In genomic region chr12:74283646-74284045, GRCh38 we compare ENCODE assay signal across 37 cellular contexts.
DNase-seq lines count a peak whose midpoint lies in the region; ATAC-seq, FAIRE-seq and TF ChIP-seq lines count a peak whose summit lies in the region.
"Had no signal": no experiment of that assay in that cellular context is flagged by ENCODE, and none has a peak within 500 bp of the region (broad histone marks: within the 10 kb centered on the region; RNA-seq: fewer than 3 reads in every experiment).

No MANE protein-coding gene starts in this region.

- peak overlapping the region; percentile 29 for H3K27ac Mint-ChIP-seq in MCF 10A (ENCODE audit: low read depth, unreplicated experiment)
- H3K27ac Mint-ChIP-seq: B cell; CD14-positive monocyte; CD4-positive, alpha-beta memory T cell; CD4-positive, alpha-beta T cell; CD4-positive, CD25-positive, alpha-beta regulatory T cell; CD8-positive, alpha-beta memory T cell; CD8-positive, alpha-beta T cell had no signal

- TF ChIP-seq POLR2A in breast epithelium (IDR thresholded peaks at IDR 0.05) (no peak), K562 (conservative IDR thresholded peaks at IDR 0.05) (no peak)

- no TSS peak for BruUV-seq in MCF 10A (replicated peaks; lab: Mats Ljungman, UMichigan)
- no TSS peak for BruUV-seq in K562 (replicated peaks; lab: Mats Ljungman, UMichigan)

- H3K27me3 ChIP-seq in breast epithelium (no peaks in the 10 kb centered on the region), K562 (ENCODE audit: control insufficient read depth in 2 of 2, insufficient read depth in 2 of 2, low read length in 2 of 2) (no peaks in the 10 kb centered on the region), hepatocyte (no peaks in the 10 kb centered on the region)
- H3K27me3 ChIP-seq: BE2C; BLaER1; BLaER1 treated with 17β-estradiol and CSF1 and Interleukin-3, amounts not matched to agents 10 nM and 100 nM had no signal

- H3K27me3 Mint-ChIP-seq in MCF 10A (ENCODE audit: insufficient read depth, unreplicated experiment): no peaks in the 10 kb centered on the region
- H3K27me3 Mint-ChIP-seq: B cell; CD4-positive, alpha-beta memory T cell; CD4-positive, alpha-beta T cell; CD4-positive, CD25-positive, alpha-beta regulatory T cell; CD8-positive, alpha-beta memory T cell had no signal

- H3K4me1 ChIP-seq in breast epithelium (no peaks in the 10 kb centered on the region), K562 (replicated peaks in 1 of 2; ENCODE audit: control insufficient read depth in 2 of 2, insufficient read depth in 2 of 2, low read length in 2 of 2) (peaks cover 0 to 11% of the 10 kb centered on the region in 2 experiments; a peak in 2 of 5 replicates), hepatocyte (ENCODE audit: insufficient read depth) (no peaks in the 10 kb centered on the region)
- H3K4me1 ChIP-seq: A549, BE2C, Caco-2 had no signal

- ATAC-seq in K562: no peak
- ATAC-seq in HG03442 (IDR thresholded peaks at IDR 0.05; ENCODE audit: unreplicated experiment): no peak
- ATAC-seq: A549; CD8-positive, alpha-beta T cell had no signal

- no peaks in the 10 kb centered on the region for H3K36me3 ChIP-seq in breast epithelium
- H3K36me3 ChIP-seq in K562 (ENCODE audit: control insufficient read depth, insufficient read depth, low read length): peaks cover 67% of the 10 kb centered on the region
- H3K36me3 ChIP-seq in hepatocyte (replicated peaks; ENCODE audit: insufficient read depth, low read depth): no peaks in the 10 kb centered on the region
- H3K36me3 ChIP-seq: BE2C; BLaER1; BLaER1 treated with 17β-estradiol and CSF1 and Interleukin-3, amounts not matched to agents 10 nM and 100 nM had no signal

- FAIRE-seq in K562 (lab: Jason Lieb, UNC): no peak
- FAIRE-seq: A204.1, D721Med had no signal

- no peaks in the 10 kb centered on the region for H3K4me1 Mint-ChIP-seq in MCF 10A (ENCODE audit: insufficient read depth, unreplicated experiment)
- H3K4me1 Mint-ChIP-seq: B cell; CD14-positive monocyte; CD4-positive, alpha-beta memory T cell; CD4-positive, CD25-positive, alpha-beta regulatory T cell; CD8-positive, alpha-beta memory T cell had no signal

- H3K4me3 ChIP-seq in breast epithelium (no peak overlapping the region), K562 (no peak overlapping the region), hepatocyte (no peak overlapping the region)
- H3K4me3 ChIP-seq: A549; BLaER1; BLaER1 treated with 17β-estradiol and CSF1 and Interleukin-3, amounts not matched to agents 10 nM and 100 nM had no signal

- peak; percentile 14; the same call in 1 of the 2 replicates for TF ChIP-seq EP300 in K562 (IDR thresholded peaks at IDR 0.05; ENCODE audit: low read length)

- intact Hi-C loops in MCF 10A (cut with micrococcal nuclease) (no loop called here), breast epithelium (cut with DNase I; ENCODE audit: low total_unique reads) (no loop called here), K562 (cut with micrococcal nuclease) (no loop called here)

- TF ChIP-seq CTCF in MCF 10A (IDR thresholded peaks at IDR 0.05; ENCODE audit: unreplicated experiment): no peak
- no peak for TF ChIP-seq CTCF in breast epithelium (IDR thresholded peaks at IDR 0.05)
- TF ChIP-seq CTCF in K562 (IDR thresholded peaks at IDR 0.05 in 2 of 3, conservative IDR thresholded peaks at IDR 0.05 in 1 of 3; ENCODE audit: insufficient read depth in 2 of 3, low read depth in 1 of 3, low read length in 3 of 3): no peak
- no peak for TF ChIP-seq CTCF in hepatocyte (IDR thresholded peaks at IDR 0.05; ENCODE audit: poor library complexity)

- H3K79me2 ChIP-seq in K562 (ENCODE audit: control insufficient read depth, insufficient read depth, low read length) (peaks cover 16% of the 10 kb centered on the region; the same call in 1 of the 3 replicates), hepatocyte (no peaks in the 10 kb centered on the region)

- POLR2A ChIA-PET in MCF 10A (lab: Yijun Ruan, JAX) (no interaction called here), K562 (lab: Yijun Ruan, JAX) (interaction anchor here (0.7 to 1.9 kb wide), 2 partner anchors 9 to 89 kb away, joined by 4 to 7 read pairs; no protein-coding TSS in a partner anchor)

- CTCF ChIA-PET in MCF 10A (lab: Yijun Ruan, JAX) (no interaction called here), K562 (lab: Yijun Ruan, JAX; ENCODE audit: low intra/inter-chr PET ratio) (no interaction called here)

- no peaks in the 10 kb centered on the region for H3K36me3 Mint-ChIP-seq in MCF 10A (ENCODE audit: insufficient read depth, unreplicated experiment)
- H3K36me3 Mint-ChIP-seq: CD14-positive monocyte; CD4-positive, alpha-beta memory T cell; CD4-positive, CD25-positive, alpha-beta regulatory T cell; CD8-positive, alpha-beta memory T cell; CD8-positive, alpha-beta T cell had no signal

- H3K9me1 ChIP-seq in K562 (ENCODE audit: control insufficient read depth, insufficient read depth, low read length): no peaks in the 10 kb centered on the region

- no peak for TF ChIP-seq RAD21 in K562 (CRISPR knock-in tag; conservative IDR thresholded peaks at IDR 0.05 in 1 of 2, IDR thresholded peaks at IDR 0.05 in 1 of 2)

- in situ Hi-C loops in K562 (cut with MboI): no loop called here

- H3K9me2 ChIP-seq in hepatocyte (replicated peaks; ENCODE audit: insufficient read depth): no peaks in the 10 kb centered on the region

- H3K4me3 Mint-ChIP-seq in MCF 10A (ENCODE audit: unreplicated experiment): no peak overlapping the region
- H3K4me3 Mint-ChIP-seq: B cell; CD14-positive monocyte; CD4-positive, alpha-beta memory T cell; CD4-positive, alpha-beta T cell; CD4-positive, CD25-positive, alpha-beta regulatory T cell; CD8-positive, alpha-beta memory T cell; CD8-positive, alpha-beta T cell had no signal

- H3K9me3 Mint-ChIP-seq in MCF 10A (ENCODE audit: unreplicated experiment): no peaks in the 10 kb centered on the region
- H3K9me3 Mint-ChIP-seq: CD4-positive, alpha-beta T cell; CD8-positive, alpha-beta T cell had no signal

- no peak overlapping the region for H3K27ac ChIP-seq in breast epithelium
- H3K27ac ChIP-seq in K562 (ENCODE audit: extremely low read depth, low read depth, low read length): no peak overlapping the region
- peak overlapping the region; percentile 80 for H3K27ac ChIP-seq in epithelial cell of prostate
- no peak overlapping the region for H3K27ac ChIP-seq in hepatocyte
- H3K27ac ChIP-seq: 22Rv1; A549; BLaER1; BLaER1 treated with 17β-estradiol and CSF1 and Interleukin-3, amounts not matched to agents 10 nM and 100 nM; C4-2B had no signal

- H3K9me3 ChIP-seq in breast epithelium: no peaks in the 10 kb centered on the region
- no peaks in the 10 kb centered on the region for H3K9me3 ChIP-seq in K562 (replicated peaks; ENCODE audit: control insufficient read depth, insufficient read depth, low read depth, low read length)
- no peaks in the 10 kb centered on the region for H3K9me3 ChIP-seq in hepatocyte (ENCODE audit: low read depth)
- H3K9me3 ChIP-seq: A549, BE2C, BLaER1, Caco-2 had no signal

- no peak overlapping the region for H3K4me2 ChIP-seq in K562 (ENCODE audit: insufficient read depth, low read length)
- no peak overlapping the region for H3K4me2 ChIP-seq in hepatocyte
- H3K4me2 ChIP-seq: A549; BLaER1; BLaER1 treated with 17β-estradiol and CSF1 and Interleukin-3, amounts not matched to agents 10 nM and 100 nM had no signal

- no peak overlapping the region for H3K9ac ChIP-seq in K562 (ENCODE audit: insufficient read depth in 1 of 2, low read depth in 2 of 2, low read length in 2 of 2)
- H3K9ac ChIP-seq: BLaER1; BLaER1 treated with 17β-estradiol and CSF1 and Interleukin-3, amounts not matched to agents 10 nM and 100 nM had no signal

- no peaks in the 10 kb centered on the region for H4K20me1 ChIP-seq in K562 (replicated peaks; ENCODE audit: control insufficient read depth, insufficient read depth, low read length)
- H4K20me1 ChIP-seq in hepatocyte (ENCODE audit: insufficient read depth, poor library complexity, severe bottlenecking): no peaks in the 10 kb centered on the region
- H4K20me1 ChIP-seq: BLaER1; BLaER1 treated with 17β-estradiol and CSF1 and Interleukin-3, amounts not matched to agents 10 nM and 100 nM had no signal

- DNase-seq in MCF 10A (ENCODE audit: unreplicated experiment) (no peak), breast epithelium (ENCODE audit: low spot score in 2 of 2) (no peak), OCI-M1 (lab: John Stamatoyannopoulos, UW) (peak; percentile 17), K562 (ENCODE audit: extremely low read depth in 1 of 4, low spot score in 3 of 4) (no peak), epithelial cell of prostate (ENCODE audit: low read depth, low spot score) (no peak), hepatocyte (ENCODE audit: low spot score) (no peak), NCI-H128 (lab: John Stamatoyannopoulos, UW; ENCODE audit: unreplicated experiment) (no peak)
- DNase-seq: 8988T; ACHN; AML-193; BE2C; C1 segment of cervical spinal cord; Caco-2; Calu3; CD4-positive, alpha-beta memory T cell; CD4-positive, alpha-beta T cell; CD4-positive, CD25-positive, alpha-beta regulatory T cell; CD8-positive, alpha-beta memory T cell; CD8-positive, alpha-beta T cell; COR-L47; DMS 273 treated with DMSO at 0.1 percent for 48 hours; DMS153; DMS53; DMS79; DMS79 treated with DMSO at 0.1 percent for 48 hours; DND-41; EL had no signal

- H2AFZ ChIP-seq in K562 (ENCODE audit: low read depth, low read length): no peak overlapping the region
- no peak overlapping the region for H2AFZ ChIP-seq in hepatocyte

- WGBS in K562 (ENCODE audit: insufficient coverage, low coverage, missing lambda C conversion rate): 38% methylated on average over 4 of the region's 4 CpGs
- WGBS in hepatocyte (ENCODE audit: low lambda C conversion rate, missing lambda C conversion rate): 87% methylated on average over 4 of the region's 4 CpGs

TF ChIP-seq in K562, 482 proteins besides CTCF, POLR2A, EP300 and RAD21 (continues in another document):
- TF ChIP-seq RBM14 (IDR thresholded peaks at IDR 0.05; ENCODE audit: borderline replicate concordance, insufficient read depth, low read depth, low read length): no peak
- TF ChIP-seq TEAD2 (tag; IDR thresholded peaks at IDR 0.05): no peak
- no peak for TF ChIP-seq SAFB (IDR thresholded peaks at IDR 0.05; ENCODE audit: borderline replicate concordance, low read depth, low read length)
- TF ChIP-seq NCOR1 (IDR thresholded peaks at IDR 0.05): peak; percentile 23; the same call in 1 of the 2 replicates
- TF ChIP-seq SMARCA5 (IDR thresholded peaks at IDR 0.05): no peak
- TF ChIP-seq BDP1 (IDR thresholded peaks at IDR 0.05; ENCODE audit: insufficient read depth, insufficient read length): no peak
- TF ChIP-seq SMARCA4 (IDR thresholded peaks at IDR 0.05): no peak
- peak; percentile 33; the same call in 1 of the 2 replicates for TF ChIP-seq CBFA2T3 (IDR thresholded peaks at IDR 0.05)
- TF ChIP-seq ARID1B (IDR thresholded peaks at IDR 0.05): peak; percentile 67
- peak; percentile 62 for TF ChIP-seq TAL1 (IDR thresholded peaks at IDR 0.05)
- TF ChIP-seq TEAD4 (IDR thresholded peaks at IDR 0.05; ENCODE audit: low read length): peak; percentile 40; the same call in 1 of the 2 replicates
- no peak for TF ChIP-seq TEAD4 (CRISPR knock-in tag; IDR thresholded peaks at IDR 0.05; ENCODE audit: borderline replicate concordance)
- no peak for TF ChIP-seq FOXJ3 (CRISPR knock-in tag; IDR thresholded peaks at IDR 0.05)
- no peak for TF ChIP-seq ZNF57 (CRISPR knock-in tag; IDR thresholded peaks at IDR 0.05)
